In genomic region chr1:81834268-81834667, GRCh38 we compare ENCODE assay signal across 21 cellular contexts. TPM values are rescaled to one million over a fixed set of nuclear protein-coding genes. Genes with fewer than 3 reads are reported as not detected.
DNase-seq lines count a peak whose midpoint lies in the region; ATAC-seq and TF ChIP-seq lines count a peak whose summit lies in the region.
"Had no signal": no experiment of that assay in that cellular context is flagged by ENCODE, and none has a peak within 500 bp of the region (broad histone marks: within the 10 kb centered on the region; RNA-seq: fewer than 3 reads in every experiment).

No MANE protein-coding gene starts in this region.

- no peak for DNase-seq in GM23248
- DNase-seq in WTC11 (ENCODE audit: low spot score) = no peak
- peak; percentile 61 to 74 for DNase-seq in fibroblast of lung (ENCODE audit: low read depth in 2 of 2)
- DNase-seq in T-helper 9 cell = no peak
- DNase-seq in T-helper 17 cell = no peak
- no peak for DNase-seq in stimulated activated naive CD4-positive, alpha-beta T cell treated with Interleukin-2 at 50 U/mL for 16 hours (lab: John Stamatoyannopoulos, UW)
- DNase-seq in cerebellum (ENCODE audit: low spot score) = no peak
- DNase-seq: activated naive CD8-positive, alpha-beta T cell treated with anti-CD3 and anti-CD28 coated beads, Interleukin-2, amount 10 ng/mL, durations not matched to agents 7 days and 5 days; dorsolateral prefrontal cortex; erythroblast; NCI-H1105; NCI-H524; occipital lobe; right lobe of liver; testis had no signal

- no peak overlapping the region for H3K4me3 ChIP-seq in GM23248
- peak overlapping the region in 1 of 4 experiments; percentile 14 for H3K4me3 ChIP-seq in fibroblast of lung (replicated peaks in 1 of 4; ENCODE audit: control extremely low read depth in 1 of 4, insufficient read depth in 1 of 4, low read depth in 3 of 4, low read length in 4 of 4)
- H3K4me3 ChIP-seq in neural cell (ENCODE audit: low read length) = peak overlapping the region; percentile 19
- H3K4me3 ChIP-seq: dorsolateral prefrontal cortex, right lobe of liver, testis, vagina had no signal

- H3K27ac ChIP-seq in GM23248 = no peak overlapping the region
- H3K27ac ChIP-seq in fibroblast of lung (ENCODE audit: insufficient read depth, low read length) = peak overlapping the region; percentile 46
- peak overlapping the region; percentile 22 for H3K27ac ChIP-seq in neural cell (ENCODE audit: low read length)
- H3K27ac ChIP-seq: C4-2B, dorsolateral prefrontal cortex, right lobe of liver, RWPE1, testis, vagina had no signal

- H3K36me3 ChIP-seq in GM23248 (ENCODE audit: low read depth) (no peaks in the 10 kb centered on the region), fibroblast of lung (ENCODE audit: control insufficient read depth, insufficient read depth, low read length) (no peaks in the 10 kb centered on the region), neural cell (ENCODE audit: insufficient read depth, low read length) (no peaks in the 10 kb centered on the region)
- H3K36me3 ChIP-seq: right lobe of liver, vagina had no signal

- CTCF ChIA-PET in WTC11 (lab: Charles Lee) = interaction anchor here (1.1 kb wide), 1 partner anchor 285 kb away, joined by 3 read pairs; no protein-coding TSS in a partner anchor

- H3K27me3 ChIP-seq in GM23248 (replicated peaks; ENCODE audit: insufficient read depth) (no peaks in the 10 kb centered on the region), fibroblast of lung (ENCODE audit: control insufficient read depth, insufficient read depth, low read length) (no peaks in the 10 kb centered on the region), neural cell (ENCODE audit: insufficient read depth, low read depth, low read length) (no peaks in the 10 kb centered on the region)
- H3K27me3 ChIP-seq: right lobe of liver, testis, vagina had no signal

- H3K27ac Mint-ChIP-seq in WTC11 (0 out of 2 replicates have a peak overlapping the region, but pooled peaks have one; percentile 33), T-helper 17 cell (no peak overlapping the region)
- H3K27ac Mint-ChIP-seq: activated naive CD8-positive, alpha-beta T cell treated with anti-CD3 and anti-CD28 coated beads, Interleukin-2, amount 10 ng/mL, durations not matched to agents 7 days and 5 days; activated T-helper 1 cell treated with anti-CD3 and anti-CD28 coated beads, Interleukin-12 subunit alpha, Interleukin-12 subunit beta, Interleukin-2, Interleukin-4 antibody, amounts not matched to agents 30 ng/mL and 10 ng/mL and 1 ng/mL, durations not matched to agents 14 hours and 24 hours and 36 hours had no signal

- in situ Hi-C loops in GM23248 (cut with MboI) = no loop called here

- POLR2A ChIA-PET in WTC11 (lab: Charles Lee) = no interaction called here

- ATAC-seq in WTC11 (no peak), T-helper 17 cell (no peak)

- H3K4me3 Mint-ChIP-seq in WTC11 = no peak overlapping the region
- no peak overlapping the region for H3K4me3 Mint-ChIP-seq in T-helper 17 cell
- H3K4me3 Mint-ChIP-seq: activated naive CD8-positive, alpha-beta T cell treated with anti-CD3 and anti-CD28 coated beads, Interleukin-2, amount 10 ng/mL, durations not matched to agents 7 days and 5 days; activated T-helper 1 cell treated with anti-CD3 and anti-CD28 coated beads, Interleukin-12 subunit alpha, Interleukin-12 subunit beta, Interleukin-2, Interleukin-4 antibody, amounts not matched to agents 30 ng/mL and 10 ng/mL and 1 ng/mL, durations not matched to agents 14 hours and 24 hours and 36 hours had no signal

- peaks cover 65% of the 10 kb centered on the region for H3K79me2 ChIP-seq in GM23248 (ENCODE audit: insufficient read depth)
- peaks cover 34% of the 10 kb centered on the region for H3K79me2 ChIP-seq in fibroblast of lung (ENCODE audit: control insufficient read depth, insufficient read depth, low read length)
- H3K79me2 ChIP-seq in neural cell (replicated peaks; ENCODE audit: insufficient read depth, low read length) = peaks cover 97% of the 10 kb centered on the region

- no peaks in the 10 kb centered on the region for H3K27me3 Mint-ChIP-seq in WTC11 (ENCODE audit: low read depth)
- no peaks in the 10 kb centered on the region for H3K27me3 Mint-ChIP-seq in T-helper 17 cell
- H3K27me3 Mint-ChIP-seq: activated naive CD8-positive, alpha-beta T cell treated with anti-CD3 and anti-CD28 coated beads, Interleukin-2, amount 10 ng/mL, durations not matched to agents 7 days and 5 days had no signal

- H3K9me3 ChIP-seq in GM23248 (ENCODE audit: low read depth) (no peaks in the 10 kb centered on the region), fibroblast of lung (ENCODE audit: control insufficient read depth, insufficient read depth, low read depth, low read length) (no peaks in the 10 kb centered on the region), neural cell (ENCODE audit: low read length) (no peaks in the 10 kb centered on the region), T-helper 17 cell (ENCODE audit: control insufficient read depth, low read length, poor library complexity, severe bottlenecking) (peaks cover 2% of the 10 kb centered on the region)
- H3K9me3 ChIP-seq: right lobe of liver, testis, vagina had no signal

- peak overlapping the region; percentile 3 for H3K4me2 ChIP-seq in GM23248 (ENCODE audit: unreplicated experiment)
- H3K4me2 ChIP-seq in fibroblast of lung (ENCODE audit: extremely low read depth, insufficient read depth, low read length) = peak overlapping the region; percentile 70
- H3K4me2 ChIP-seq in neural cell (ENCODE audit: low read length) = no peak overlapping the region

- peaks cover 52% of the 10 kb centered on the region for H3K4me1 Mint-ChIP-seq in WTC11
- no peaks in the 10 kb centered on the region for H3K4me1 Mint-ChIP-seq in T-helper 17 cell
- H3K4me1 Mint-ChIP-seq: activated naive CD8-positive, alpha-beta T cell treated with anti-CD3 and anti-CD28 coated beads, Interleukin-2, amount 10 ng/mL, durations not matched to agents 7 days and 5 days had no signal

- peaks cover 6% of the 10 kb centered on the region for H3K36me3 Mint-ChIP-seq in WTC11
- H3K36me3 Mint-ChIP-seq in T-helper 17 cell (ENCODE audit: low read depth) = no peaks in the 10 kb centered on the region
- H3K36me3 Mint-ChIP-seq: activated naive CD8-positive, alpha-beta T cell treated with anti-CD3 and anti-CD28 coated beads, Interleukin-2, amount 10 ng/mL, durations not matched to agents 7 days and 5 days had no signal

- H3F3A ChIP-seq in GM23248 (ENCODE audit: insufficient read depth) (0 out of 2 replicates have a peak, but pooled peaks cover 3% of the 10 kb centered on the region), neural cell (ENCODE audit: insufficient read depth, low read length, poor library complexity, severe bottlenecking) (no peaks in the 10 kb centered on the region)

- no peaks in the 10 kb centered on the region for H3K9me3 Mint-ChIP-seq in WTC11
- H3K9me3 Mint-ChIP-seq: activated naive CD8-positive, alpha-beta T cell treated with anti-CD3 and anti-CD28 coated beads, Interleukin-2, amount 10 ng/mL, durations not matched to agents 7 days and 5 days; activated T-helper 1 cell treated with anti-CD3 and anti-CD28 coated beads, Interleukin-12 subunit alpha, Interleukin-12 subunit beta, Interleukin-2, Interleukin-4 antibody, amounts not matched to agents 30 ng/mL and 10 ng/mL and 1 ng/mL, durations not matched to agents 14 hours and 24 hours and 36 hours had no signal

- no peak overlapping the region for H3K9ac ChIP-seq in GM23248
- no peak overlapping the region for H3K9ac ChIP-seq in fibroblast of lung (ENCODE audit: insufficient read depth, low read length)
- H3K9ac ChIP-seq in neural cell (ENCODE audit: low read length) = no peak overlapping the region

- TF ChIP-seq CTCF in WTC11 (IDR thresholded peaks at IDR 0.05) = no peak
- TF ChIP-seq CTCF in fibroblast of lung (conservative IDR thresholded peaks at IDR 0.05 in 1 of 2, IDR thresholded peaks at IDR 0.05 in 1 of 2; ENCODE audit: low read depth in 1 of 2, low read length in 2 of 2) = no peak
- no peak for TF ChIP-seq CTCF in neural cell (IDR thresholded peaks at IDR 0.05; ENCODE audit: poor library complexity, severe bottlenecking)

- WGBS in GM23248 (ENCODE audit: low coverage in 1 of 2, low lambda C conversion rate in 2 of 2, missing lambda C conversion rate in 2 of 2), 2 experiments = 49 to 55% methylated on average over 2 of the region's 2 CpGs

- H3K9me2 ChIP-seq in GM23248 (ENCODE audit: insufficient read depth) (no peaks in the 10 kb centered on the region), neural cell (ENCODE audit: insufficient read depth, low read length) (no peaks in the 10 kb centered on the region)

- H4K20me1 ChIP-seq in GM23248 (ENCODE audit: insufficient read depth) (0 out of 2 replicates have a peak, but pooled peaks cover 7% of the 10 kb centered on the region), fibroblast of lung (ENCODE audit: control insufficient read depth, extremely low read depth, insufficient read depth, low read length) (no peaks in the 10 kb centered on the region), neural cell (ENCODE audit: insufficient read depth) (no peaks in the 10 kb centered on the region)

- H2AFZ ChIP-seq in GM23248 (no peak overlapping the region), fibroblast of lung (ENCODE audit: low read length) (no peak overlapping the region), neural cell (ENCODE audit: low read depth, low read length) (no peak overlapping the region)

- H3K4me1 ChIP-seq in GM23248 (ENCODE audit: insufficient read depth) = peaks cover 35% of the 10 kb centered on the region
- H3K4me1 ChIP-seq in fibroblast of lung (ENCODE audit: control insufficient read depth, extremely low read depth, insufficient read depth, low read length) = peaks cover 17% of the 10 kb centered on the region
- H3K4me1 ChIP-seq: testis had no signal

- TF ChIP-seq RAD21 in neural cell (conservative IDR thresholded peaks at IDR 0.05) = no peak

- TF ChIP-seq EP300 in neural cell (conservative IDR thresholded peaks at IDR 0.05; ENCODE audit: poor library complexity, severe bottlenecking) = no peak

TF ChIP-seq in WTC11, 78 proteins besides CTCF, POLR2A, EP300 and RAD21 (continues in another document):
- TF ChIP-seq IRF2 (CRISPR knock-in tag; IDR thresholded peaks at IDR 0.05; ENCODE audit: borderline replicate concordance, low read depth) = no peak

TF ChIP-seq in neural cell, 6 proteins besides CTCF, POLR2A, EP300 and RAD21 (continues in another document):
- TF ChIP-seq TAF1 (IDR thresholded peaks at IDR 0.05; ENCODE audit: low read depth) = no peak
- no peak for TF ChIP-seq EZH2 (IDR thresholded peaks at IDR 0.05; ENCODE audit: borderline replicate concordance, insufficient read depth, low read length, poor library complexity, severe bottlenecking)
- TF ChIP-seq MXI1 (conservative IDR thresholded peaks at IDR 0.05; ENCODE audit: poor library complexity, severe bottlenecking) = no peak

RNA-seq across cellular contexts. Expression of gene ADGRL2, which starts 33.5 kb away (rescaled TPM):
- total RNA-seq in GM23248 (2014; rRNA removed; shearing (Covaris generic)) = 41.6 and 43.4 TPM in 2 replicates
- polyA plus RNA-seq in GM23248 (2016; fragmentation: Nextera tagmentation; extraction: Ambion mirVana) (12.3 and 15.6 TPM in 2 replicates), fibroblast of lung (40.0 and 196 TPM in 2 replicates), neural cell (162 and 190 TPM in 2 replicates)
- total RNA-seq in WTC11 (2021) (71.6 to 81.8 TPM (median 80.2 TPM) in 3 replicates), fibroblast of lung (61.4 and 74.1 TPM in 2 replicates), T-helper 17 cell (not detected), cerebellum (416 TPM)
- polyA plus RNA-seq in fibroblast of lung (2012) = 21.9 and 104 TPM in 2 replicates
- polyA minus RNA-seq in fibroblast of lung (ENCODE audit: low replicate concordance) (150 and 739 TPM in 2 replicates), neural cell (337 and 346 TPM in 2 replicates)
- total RNA-seq: activated CD8-positive, alpha-beta memory T cell treated with anti-CD3 and anti-CD28 coated beads for 36 hours; activated naive CD8-positive, alpha-beta T cell treated with anti-CD3 and anti-CD28 coated beads, Interleukin-2, amount 10 ng/mL, durations not matched to agents 7 days and 5 days; activated T-helper 1 cell treated with anti-CD3 and anti-CD28 coated beads, Interleukin-12 subunit alpha, Interleukin-12 subunit beta, Interleukin-2, Interleukin-4 antibody, amounts not matched to agents 30 ng/mL and 10 ng/mL and 1 ng/mL, durations not matched to agents 14 hours and 24 hours and 36 hours had no signal

Comparison
In these comparisons a context has a peak if more than half of its experiments do, and no peak if none do; other contexts are left out.
1. DNase-seq: peak in fibroblast of lung (2 of 2); none in GM23248 (single experiment), WTC11 (single experiment), T-helper 9 cell (single experiment), T-helper 17 cell (0 of 3), stimulated activated naive CD4-positive, alpha-beta T cell treated with Interleukin-2 at 50 U/mL for 16 hours (single experiment) and cerebellum (single experiment).
2. RNA of gene ADGRL2, which starts 33.5 kb away (total RNA-seq): 416 TPM in cerebellum (single experiment), 61.4 to 74.1 TPM in fibroblast of lung, 71.6 to 81.8 TPM in WTC11 and 41.6 to 43.4 TPM in GM23248; not detected in T-helper 17 cell; every median in the first group is over 10 times any median in the second.